In genomic region chr11:746289-747175, GRCh38 we compare ENCODE assay signal across 8 cellular contexts. TPM values are rescaled to one million over a fixed set of nuclear protein-coding genes. Genes with fewer than 3 reads are reported as not detected.
DNase-seq lines count a peak whose midpoint lies in the region; ATAC-seq, FAIRE-seq and TF ChIP-seq lines count a peak whose summit lies in the region.

No MANE protein-coding gene starts in this region.

- TF ChIP-seq POLR2A in A549 (IDR thresholded peaks at IDR 0.05; ENCODE audit: low read length) (no peak), tibial nerve (IDR thresholded peaks at IDR 0.05) (no peak)

- peaks cover 5% of the 10 kb centered on the region; the same call in 1 of the 2 replicates for H4K20me1 ChIP-seq in SK-N-SH (ENCODE audit: insufficient read depth)

- H3K4me2 ChIP-seq in A549 (peak overlapping the region; percentile 95), SK-N-SH (peak overlapping the region; percentile 94)

- peak overlapping the region; percentile 89; the same call in 1 of the 2 replicates for H2AFZ ChIP-seq in SK-N-SH (ENCODE audit: low read depth)

- H3K9me3 ChIP-seq in A549, result no peaks in the 10 kb centered on the region
- no peaks in the 10 kb centered on the region for H3K9me3 ChIP-seq in SK-N-SH
- H3K9me3 ChIP-seq in tibial nerve, result no peaks in the 10 kb centered on the region

- no peaks in the 10 kb centered on the region for H3K9me2 ChIP-seq in SK-N-SH

- peaks cover 21% of the 10 kb centered on the region for H3K4me1 ChIP-seq in A549
- peaks cover 0 to 16% of the 10 kb centered on the region in 2 experiments; a peak in 3 of 4 replicates for H3K4me1 ChIP-seq in SK-N-SH (ENCODE audit: control insufficient read depth in 1 of 2, insufficient read depth in 2 of 2, low read depth in 1 of 2, low read length in 1 of 2)
- peaks cover 0 to 33% (median 26%) of the 10 kb centered on the region in 4 donors for H3K4me1 ChIP-seq in tibial nerve

- H3K9ac ChIP-seq in SK-N-SH, result peak overlapping the region; percentile 43; the same call in 1 of the 2 replicates

- DNase-seq in A549 (ENCODE audit: low read depth in 1 of 2, low spot score in 1 of 2) (peak in 1 of 2 experiments; percentile 45), SK-N-SH (no peak), midbrain (lab: John Stamatoyannopoulos, UW) (peak; percentile 62), tibial nerve (ENCODE audit: low spot score in 2 of 2) (no peak), HuH-7.5 (ENCODE audit: low spot score) (no peak)
- peak; percentile 28 for DNase-seq in effector CD8-positive, alpha-beta T cell (lab: John Stamatoyannopoulos, UW)

- 39% methylated on average over 26 of the region's 48 CpGs for WGBS in A549 (ENCODE audit: missing lambda C conversion rate)
- WGBS in SK-N-SH (ENCODE audit: low lambda C conversion rate), result 69% methylated on average over 21 of the region's 48 CpGs
- 22 to 37% methylated on average over 29 to 47 of the region's 48 CpGs for WGBS in tibial nerve, 2 donors

- H3K4me3 ChIP-seq in A549 (peak overlapping the region; percentile 99), SK-N-SH (ENCODE audit: low read depth in 2 of 2, low read length in 1 of 2) (peak overlapping the region; percentile 86 to 90), tibial nerve (peak overlapping the region; percentile 72 to 100 (median 100))

- no peaks in the 10 kb centered on the region for H3F3A ChIP-seq in SK-N-SH (replicated peaks; ENCODE audit: insufficient read depth)

- H3K27ac ChIP-seq in A549, result peak overlapping the region; percentile 87 to 97
- H3K27ac ChIP-seq in SK-N-SH (ENCODE audit: low read depth in 2 of 2, low read length in 1 of 2), result peak overlapping the region in 1 of 2 experiments; percentile 77; a peak in 2 of 4 replicates
- H3K27ac ChIP-seq in tibial nerve, result peak overlapping the region; percentile 78 to 98 (median 96)

- TF ChIP-seq EP300 in A549 (IDR thresholded peaks at IDR 0.05) (no peak), SK-N-SH (IDR thresholded peaks at IDR 0.05; ENCODE audit: borderline replicate concordance in 1 of 2, low read depth in 1 of 2, low read length in 1 of 2) (no peak), tibial nerve (IDR thresholded peaks at IDR 0.05) (no peak)

- CTCF ChIA-PET in A549 (lab: Yijun Ruan, JAX) (interaction anchor here (0.6 to 11.3 kb wide), 13 partner anchors 8 to 91 kb away, joined by 3 to 119 read pairs (median 5); partner anchors contain the start of gene TMEM80), SK-N-SH (lab: Yijun Ruan, JAX) (interaction anchor here (0.9 to 8.0 kb wide), 8 partner anchors 11 to 50 kb away, joined by 3 to 94 read pairs (median 6); partner anchors contain the start of gene GATD1)

- TF ChIP-seq CTCF in A549 (IDR thresholded peaks at IDR 0.05) (no peak), SK-N-SH (IDR thresholded peaks at IDR 0.05) (no peak), tibial nerve (IDR thresholded peaks at IDR 0.05) (no peak)

- peak; percentile 55 to 63 for ATAC-seq in A549
- ATAC-seq in GM18519 (IDR thresholded peaks at IDR 0.05; ENCODE audit: low FRiP score, unreplicated experiment), result peak; percentile 9
- peak; percentile 27 for ATAC-seq in HG03175 (IDR thresholded peaks at IDR 0.05; ENCODE audit: unreplicated experiment)

- FAIRE-seq in A549 (lab: Jason Lieb, UNC), result no peak

- H3K79me2 ChIP-seq in SK-N-SH (ENCODE audit: insufficient read depth), result peaks cover 41% of the 10 kb centered on the region

- H3K27me3 ChIP-seq in SK-N-SH (ENCODE audit: insufficient read depth), result no peaks in the 10 kb centered on the region
- no peaks in the 10 kb centered on the region for H3K27me3 ChIP-seq in tibial nerve

- POLR2A ChIA-PET in A549 (lab: Yijun Ruan, JAX), result interaction anchor here (0.7 to 1.7 kb wide), 8 partner anchors 12 to 51 kb away, joined by 3 to 9 read pairs (median 4); partner anchors contain the start of genes DEAF1, GATD1 and TMEM80
- POLR2A ChIA-PET in SK-N-SH (lab: Yijun Ruan, JAX), result interaction anchor here (1.0 kb wide), 1 partner anchor 17 kb away, joined by 3 read pairs; no protein-coding TSS in a partner anchor

- no peak for TF ChIP-seq RAD21 in A549 (conservative IDR thresholded peaks at IDR 0.05 in 1 of 2, IDR thresholded peaks at IDR 0.05 in 1 of 2)
- no peak for TF ChIP-seq RAD21 in SK-N-SH (IDR thresholded peaks at IDR 0.05; ENCODE audit: low read length)

- H3K36me3 ChIP-seq in SK-N-SH (replicated peaks in 1 of 2; ENCODE audit: control insufficient read depth in 1 of 2, insufficient read depth in 2 of 2, low read length in 1 of 2), result no peaks in the 10 kb centered on the region
- H3K36me3 ChIP-seq in tibial nerve, result no peaks in the 10 kb centered on the region

TF ChIP-seq in A549, 52 proteins besides CTCF, POLR2A, EP300 and RAD21:
- TF ChIP-seq BHLHE40 (IDR thresholded peaks at IDR 0.05; ENCODE audit: low read depth, low read length), result no peak
- no peak for TF ChIP-seq JUN (IDR thresholded peaks at IDR 0.05)
- peak; percentile 95 for TF ChIP-seq MAFK (IDR thresholded peaks at IDR 0.05; ENCODE audit: partially characterized antibody)
TF ChIP-seq in A549: peak in this region for 1.

TF ChIP-seq in SK-N-SH, 30 proteins besides CTCF, POLR2A, EP300 and RAD21:
- TF ChIP-seq SIN3A (IDR thresholded peaks at IDR 0.05; ENCODE audit: borderline replicate concordance, low read depth, low read length), result 0 out of 2 replicates have a peak, but pooled peaks have one; percentile 11
- TF ChIP-seq GABPA (IDR thresholded peaks at IDR 0.05; ENCODE audit: low read depth), result no peak
- TF ChIP-seq MXI1 (IDR thresholded peaks at IDR 0.05; ENCODE audit: low read depth, low read length), result peak; percentile 37; the same call in 1 of the 2 replicates
TF ChIP-seq in SK-N-SH: peak in this region for 2.

RNA-seq across cellular contexts. Expression of gene TALDO1, which starts 0.7 kb away (rescaled TPM):
- polyA plus RNA-seq in A549 (2011; rRNA removed), result 287 and 296 TPM in 2 replicates
- polyA plus RNA-seq in A549 (2012; cell fraction: cytosol; rRNA removed), result 443 and 463 TPM in 2 replicates
- polyA plus RNA-seq in A549 (2012; cell fraction: nucleus; rRNA removed), result 406 and 442 TPM in 2 replicates
- polyA plus RNA-seq in A549 (2017; fragmentation: RNase III; extraction: RNeasy Plus Mini Kit Qiagen cat#74134 plus additional on column Dnase treatment), result 386 to 392 TPM (median 391 TPM) in 3 replicates
- polyA minus RNA-seq in A549 (2011; rRNA and poly(A)+ RNA removed), result 132 and 159 TPM in 2 replicates
- polyA plus RNA-seq in SK-N-SH (2012; rRNA removed), result 78.4 and 103 TPM in 2 replicates
- polyA plus RNA-seq in SK-N-SH (2012; cell fraction: cytosol; rRNA removed), result 84.3 and 95.6 TPM in 2 replicates
- 75.1 and 87.3 TPM in 2 replicates for polyA plus RNA-seq in SK-N-SH (2012; cell fraction: nucleus; rRNA removed)
- total RNA-seq in tibial nerve, result 100 to 1,000 TPM; 203 to 323 (median 241) TPM

RNA-seq across cellular contexts. Expression of gene GATD1, which starts 30.8 kb away (rescaled TPM):
- polyA plus RNA-seq in A549 (2011; rRNA removed) (14.5 and 16.8 TPM in 2 replicates), A549 (2017; fragmentation: RNase III; extraction: RNeasy Plus Mini Kit Qiagen cat#74134 plus additional on column Dnase treatment) (41.9 to 43.5 TPM (median 43.1 TPM) in 3 replicates), SK-N-SH (2012; rRNA removed) (72.9 and 86.2 TPM in 2 replicates)
- polyA plus RNA-seq in A549 (2012; cell fraction: cytosol; rRNA removed), result 82.8 and 96.7 TPM in 2 replicates
- 296 and 428 TPM in 2 replicates for polyA plus RNA-seq in A549 (2012; cell fraction: nucleus; rRNA removed)
- 8.6 and 9.5 TPM in 2 replicates for polyA minus RNA-seq in A549 (2011; rRNA and poly(A)+ RNA removed)
- 27.6 and 32.1 TPM in 2 replicates for polyA plus RNA-seq in SK-N-SH (2012; cell fraction: cytosol; rRNA removed)
- polyA plus RNA-seq in SK-N-SH (2012; cell fraction: nucleus; rRNA removed), result 562 and 877 TPM in 2 replicates
- 10 to 100 TPM; 22.1 to 41.4 (median 27.3) TPM for total RNA-seq in tibial nerve

RNA-seq across cellular contexts. Expression of gene EPS8L2, which starts 40.5 kb away (rescaled TPM):
- polyA plus RNA-seq in A549 (2011; rRNA removed), result 60.7 and 69.9 TPM in 2 replicates
- polyA plus RNA-seq in A549 (2012; cell fraction: cytosol; rRNA removed), result 99.7 and 117 TPM in 2 replicates
- polyA plus RNA-seq in A549 (2012; cell fraction: nucleus; rRNA removed), result 612 and 775 TPM in 2 replicates
- polyA plus RNA-seq in A549 (2017; fragmentation: RNase III; extraction: RNeasy Plus Mini Kit Qiagen cat#74134 plus additional on column Dnase treatment), result 144 to 163 TPM (median 154 TPM) in 3 replicates
- polyA minus RNA-seq in A549 (2011; rRNA and poly(A)+ RNA removed), result 56.6 and 63.8 TPM in 2 replicates
- polyA plus RNA-seq in SK-N-SH (2012; rRNA removed), result 0.67 and 0.74 TPM in 2 replicates
- polyA plus RNA-seq in SK-N-SH (2012; cell fraction: cytosol; rRNA removed), result 0.42 and 0.52 TPM in 2 replicates
- polyA plus RNA-seq in SK-N-SH (2012; cell fraction: nucleus; rRNA removed), result 3.7 and 4.3 TPM in 2 replicates
- 10 to 100 TPM; 29.1 to 48.0 (median 32.7) TPM for total RNA-seq in tibial nerve

RNA-seq across cellular contexts. Expression of gene CEND1, which starts 43.4 kb away (rescaled TPM):
- polyA plus RNA-seq in A549 (2011; rRNA removed), result not detected in 2 replicates
- polyA plus RNA-seq in A549 (2012; cell fraction: cytosol; rRNA removed), result 0.32 and 0.51 TPM in 2 replicates
- 0.47 and 0.59 TPM in 2 replicates for polyA plus RNA-seq in A549 (2012; cell fraction: nucleus; rRNA removed)
- 1.0 to 1.3 TPM (median 1.0 TPM) in 3 replicates for polyA plus RNA-seq in A549 (2017; fragmentation: RNase III; extraction: RNeasy Plus Mini Kit Qiagen cat#74134 plus additional on column Dnase treatment)
- 0.29 TPM in 1 of 2 replicates, not detected in the other for polyA minus RNA-seq in A549 (2011; rRNA and poly(A)+ RNA removed)
- polyA plus RNA-seq in SK-N-SH (2012; rRNA removed), result 2.9 and 3.6 TPM in 2 replicates
- 2.0 and 3.0 TPM in 2 replicates for polyA plus RNA-seq in SK-N-SH (2012; cell fraction: cytosol; rRNA removed)
- polyA plus RNA-seq in SK-N-SH (2012; cell fraction: nucleus; rRNA removed), result 3.6 and 5.8 TPM in 2 replicates
- total RNA-seq in tibial nerve, result not detected

RNA-seq across cellular contexts. Expression of gene TMEM80, which starts 50.9 kb away (rescaled TPM):
- 15.1 and 15.2 TPM in 2 replicates for polyA plus RNA-seq in A549 (2011; rRNA removed)
- 14.8 and 17.8 TPM in 2 replicates for polyA plus RNA-seq in A549 (2012; cell fraction: cytosol; rRNA removed)
- polyA plus RNA-seq in A549 (2012; cell fraction: nucleus; rRNA removed), result 26.2 and 27.0 TPM in 2 replicates
- polyA plus RNA-seq in A549 (2017; fragmentation: RNase III; extraction: RNeasy Plus Mini Kit Qiagen cat#74134 plus additional on column Dnase treatment), result 10.2 to 11.2 TPM (median 10.8 TPM) in 3 replicates
- 4.3 and 6.7 TPM in 2 replicates for polyA minus RNA-seq in A549 (2011; rRNA and poly(A)+ RNA removed)
- 40.4 and 51.0 TPM in 2 replicates for polyA plus RNA-seq in SK-N-SH (2012; rRNA removed)
- polyA plus RNA-seq in SK-N-SH (2012; cell fraction: cytosol; rRNA removed), result 34.3 and 36.4 TPM in 2 replicates
- polyA plus RNA-seq in SK-N-SH (2012; cell fraction: nucleus; rRNA removed), result 88.5 and 114 TPM in 2 replicates
- total RNA-seq in tibial nerve, result 10 to 100 TPM; 15.3 to 43.9 (median 38.1) TPM

Comparison
In these comparisons a context has a peak if more than half of its experiments do, and no peak if none do; other contexts are left out.
1. ATAC-seq: peak in every context shown above with its lines; median percentile 59 in A549; 27 in HG03175; 9 in GM18519.
2. DNase-seq: peak in effector CD8-positive, alpha-beta T cell (single experiment) and midbrain (single experiment); none in SK-N-SH (single experiment), tibial nerve (0 of 2) and HuH-7.5 (single experiment).
3. RNA of gene EPS8L2, which starts 40.5 kb away (polyA plus RNA-seq): 60.7 to 775 TPM in A549; 0.42 to 4.3 TPM in SK-N-SH; every median in the first group is over 10 times any median in the second.
4. Peak in every context shown above with its lines, with median percentiles within 50 percentile points of each other: H3K4me3 ChIP-seq.